ENCODE assay signal across 20 cellular contexts in genomic region chr10:78996449-78997129, GRCh38.
DNase-seq lines count a peak whose midpoint lies in the region; ATAC-seq and TF ChIP-seq lines count a peak whose summit lies in the region.
"Had no signal": no experiment of that assay in that cellular context is flagged by ENCODE, and none has a peak within 500 bp of the region (broad histone marks: within the 10 kb centered on the region; RNA-seq: fewer than 3 reads in every experiment).

No MANE protein-coding gene starts in this region.

- H2AK5ac ChIP-seq in IMR-90 (ENCODE audit: low read depth, low read length), result peak overlapping the region; percentile 23; the same call in 1 of the 2 replicates

- H3K27me3 ChIP-seq in BLaER1 (peaks cover 33% of the 10 kb centered on the region), IMR-90 (ENCODE audit: control insufficient read depth, insufficient read depth, low read length) (peaks cover 7% of the 10 kb centered on the region), gastroesophageal sphincter (no peaks in the 10 kb centered on the region), osteoblast (ENCODE audit: insufficient read depth, low read length) (peaks cover 3% of the 10 kb centered on the region)

- dilution Hi-C loops in IMR-90 (cut with HindIII; ENCODE audit: low sequenced_read_pairs, unreplicated experiment), result no loop called here

- H3K56ac ChIP-seq in IMR-90 (ENCODE audit: extremely low read depth, insufficient read depth, low read length), result no peak overlapping the region

- CTCF ChIA-PET in IMR-90 (lab: Yijun Ruan, JAX), result no interaction called here

- H4K20me1 ChIP-seq in BLaER1 (peaks cover 33% of the 10 kb centered on the region), IMR-90 (ENCODE audit: insufficient read depth, low read length) (no peaks in the 10 kb centered on the region), osteoblast (ENCODE audit: insufficient read depth, low read length) (no peaks in the 10 kb centered on the region)

- TF ChIP-seq CTCF in IMR-90 (conservative IDR thresholded peaks at IDR 0.05; ENCODE audit: low read depth, low read length) (no peak), gastroesophageal sphincter (IDR thresholded peaks at IDR 0.05) (no peak), osteoblast (IDR thresholded peaks at IDR 0.05; ENCODE audit: extremely low read depth, low read depth, low read length) (no peak), type B pancreatic cell (conservative IDR thresholded peaks at IDR 0.05) (no peak)

- H3K4me2 ChIP-seq in BLaER1, result peak overlapping the region; percentile 59
- H3K4me2 ChIP-seq in IMR-90 (ENCODE audit: low read depth, low read length), result no peak overlapping the region
- H3K4me2 ChIP-seq in osteoblast (ENCODE audit: insufficient read depth, low read length), result no peak overlapping the region
- H3K4me2 ChIP-seq: GM23338 had no signal

- no peak for TF ChIP-seq EP300 in gastroesophageal sphincter (IDR thresholded peaks at IDR 0.05)

- H3K27ac ChIP-seq in BLaER1, result no peak overlapping the region
- H3K27ac ChIP-seq in IMR-90 (ENCODE audit: insufficient read depth, low read length), result no peak overlapping the region
- no peak overlapping the region for H3K27ac ChIP-seq in gastroesophageal sphincter
- no peak overlapping the region for H3K27ac ChIP-seq in osteoblast (ENCODE audit: low read depth, low read length)
- H3K27ac ChIP-seq: HL-60 had no signal

- no peak for TF ChIP-seq RAD21 in IMR-90 (IDR thresholded peaks at IDR 0.05; ENCODE audit: low read length)

- no peak overlapping the region for H3K4me3 Mint-ChIP-seq in activated T-cell treated with anti-CD3 and anti-CD28 coated beads, Interleukin-2, amount 50 U/mL, for 4 hours
- no peak overlapping the region for H3K4me3 Mint-ChIP-seq in type B pancreatic cell
- H3K4me3 Mint-ChIP-seq: CD4-positive, alpha-beta T cell; GM23338 had no signal

- no peaks in the 10 kb centered on the region for H3K79me2 ChIP-seq in osteoblast (ENCODE audit: insufficient read depth, low read length)

- no peaks in the 10 kb centered on the region for H3K9me3 Mint-ChIP-seq in activated T-cell treated with anti-CD3 and anti-CD28 coated beads, Interleukin-2, amount 50 U/mL, for 4 hours
- no peaks in the 10 kb centered on the region for H3K9me3 Mint-ChIP-seq in type B pancreatic cell
- H3K9me3 Mint-ChIP-seq: CD4-positive, alpha-beta T cell; GM23338 had no signal

- H3K36me3 Mint-ChIP-seq in activated T-cell treated with anti-CD3 and anti-CD28 coated beads, Interleukin-2, amount 50 U/mL, for 4 hours (ENCODE audit: insufficient read depth), result no peaks in the 10 kb centered on the region
- no peaks in the 10 kb centered on the region for H3K36me3 Mint-ChIP-seq in type B pancreatic cell

- DNase-seq in IMR-90, result no peak
- DNase-seq in osteoblast (ENCODE audit: insufficient read length, low spot score, missing footprints), result peak; percentile 70
- DNase-seq in OCI-M1 (lab: John Stamatoyannopoulos, UW), result no peak
- no peak for DNase-seq in activated T-cell treated with anti-CD3 and anti-CD28 coated beads, Interleukin-2, amount 50 U/mL, for 4 hours
- DNase-seq in type B pancreatic cell (ENCODE audit: extremely low spot score, unreplicated experiment), result no peak
- no peak for DNase-seq in T-helper 1 cell
- DNase-seq: CD4-positive, alpha-beta T cell; DND-41; GF-D8; KG1; NCI-H1092 treated with DMSO at 0.1 percent for 48 hours; NCI-H1694 treated with DMSO at 0.1 percent for 48 hours; NCI-H446; NCI-H748 treated with DMSO at 0.1 percent for 48 hours had no signal

- no peak overlapping the region for H2BK5ac ChIP-seq in IMR-90 (ENCODE audit: low read depth, low read length, poor library complexity, severe bottlenecking)

- H3K9me3 ChIP-seq in BLaER1 (no peaks in the 10 kb centered on the region), IMR-90 (ENCODE audit: control insufficient read depth, insufficient read depth, low read length) (no peaks in the 10 kb centered on the region), gastroesophageal sphincter (no peaks in the 10 kb centered on the region), osteoblast (ENCODE audit: low read depth, low read length) (no peaks in the 10 kb centered on the region)

- no peak overlapping the region for H4K5ac ChIP-seq in IMR-90 (ENCODE audit: low read depth, low read length)

- no peaks in the 10 kb centered on the region for H3K79me1 ChIP-seq in IMR-90 (ENCODE audit: low read depth in 1 of 2, low read length in 2 of 2)

- peaks cover 8% of the 10 kb centered on the region for H3K4me1 Mint-ChIP-seq in activated T-cell treated with anti-CD3 and anti-CD28 coated beads, Interleukin-2, amount 50 U/mL, for 4 hours (ENCODE audit: low read depth)
- peaks cover 14% of the 10 kb centered on the region for H3K4me1 Mint-ChIP-seq in type B pancreatic cell (ENCODE audit: unreplicated experiment)

- peak overlapping the region; percentile 14; the same call in 1 of the 2 replicates for H3K4ac ChIP-seq in IMR-90 (ENCODE audit: low read depth, low read length)

- peak overlapping the region; percentile 47 for H2AK9ac ChIP-seq in IMR-90 (replicated peaks; ENCODE audit: low read depth, low read length, poor library complexity)

- H3K27ac Mint-ChIP-seq in type B pancreatic cell, result no peak overlapping the region
- H3K27ac Mint-ChIP-seq: CD4-positive, alpha-beta T cell; GM23338 had no signal

- no TSS peak for BruUV-seq in IMR-90 (replicated peaks; lab: Mats Ljungman, UMichigan)

- no peak overlapping the region for H3K23ac ChIP-seq in IMR-90 (ENCODE audit: low read depth, low read length)

- H4K91ac ChIP-seq in IMR-90 (ENCODE audit: insufficient read depth, low read depth, low read length), result no peak overlapping the region

- no peak overlapping the region for H3K14ac ChIP-seq in IMR-90 (replicated peaks; ENCODE audit: low read depth, low read length)

- H2BK15ac ChIP-seq in IMR-90 (ENCODE audit: low read depth, low read length), result no peak overlapping the region

- H3K36me3 ChIP-seq in BLaER1 (no peaks in the 10 kb centered on the region), IMR-90 (ENCODE audit: control insufficient read depth, insufficient read depth, low read length) (no peaks in the 10 kb centered on the region), gastroesophageal sphincter (no peaks in the 10 kb centered on the region), osteoblast (ENCODE audit: insufficient read depth, low read length) (no peaks in the 10 kb centered on the region)

- 100% methylated on average over 1 of the region's 12 CpGs; no CpG with 5 or more reads in 1 of the 2 experiments for WGBS in IMR-90 (ENCODE audit: extremely low coverage in 2 of 2, insufficient read length in 1 of 2), 2 experiments
- WGBS in gastroesophageal sphincter (ENCODE audit: low coverage in 1 of 2), 2 donors, result 97 to 100% methylated on average over 3 of the region's 12 CpGs

- no peak overlapping the region for H4K8ac ChIP-seq in IMR-90 (ENCODE audit: low read depth in 2 of 2, low read length in 2 of 2)

- H3K27me3 Mint-ChIP-seq in activated T-cell treated with anti-CD3 and anti-CD28 coated beads, Interleukin-2, amount 50 U/mL, for 4 hours (ENCODE audit: low read depth), result no peaks in the 10 kb centered on the region
- H3K27me3 Mint-ChIP-seq in type B pancreatic cell, result peaks cover 4% of the 10 kb centered on the region
- H3K27me3 Mint-ChIP-seq: CD4-positive, alpha-beta T cell had no signal

- intact Hi-C loops in IMR-90 (cut with micrococcal nuclease), result no loop called here

- POLR2A ChIA-PET in IMR-90 (lab: Charles Lee; ENCODE audit: unreplicated experiment), result interaction anchor here (0.5 kb wide), 1 partner anchor 71 kb away, joined by 14 read pairs; no protein-coding TSS in a partner anchor

- H3K9ac ChIP-seq in BLaER1 (no peak overlapping the region), IMR-90 (ENCODE audit: low read depth, low read length) (no peak overlapping the region)

- no peak overlapping the region; the same call in 1 of the 2 replicates for H2BK20ac ChIP-seq in IMR-90 (ENCODE audit: low read depth, low read length)

- no peak overlapping the region for H3K4me3 ChIP-seq in BLaER1
- H3K4me3 ChIP-seq in IMR-90 (ENCODE audit: insufficient read depth, low read depth, low read length), result no peak overlapping the region
- no peak overlapping the region for H3K4me3 ChIP-seq in gastroesophageal sphincter
- H3K4me3 ChIP-seq in osteoblast (ENCODE audit: insufficient read depth, low read length), result no peak overlapping the region
- H3K4me3 ChIP-seq: GM23338 had no signal

- no peak overlapping the region for H2BK120ac ChIP-seq in IMR-90 (ENCODE audit: low read depth, low read length)

- H2AFZ ChIP-seq in IMR-90 (replicated peaks; ENCODE audit: low read length, poor library complexity), result peak overlapping the region; percentile 37
- H2AFZ ChIP-seq in osteoblast (ENCODE audit: low read length), result no peak overlapping the region
- H2AFZ ChIP-seq: GM23338 had no signal

- no peak overlapping the region for H3K18ac ChIP-seq in IMR-90 (ENCODE audit: low read depth, low read length)

- no peak for ATAC-seq in IMR-90 (ENCODE audit: low read depth)
- ATAC-seq in gastroesophageal sphincter, result peak; percentile 70
- no peak for ATAC-seq in activated T-cell treated with anti-CD3 and anti-CD28 coated beads, Interleukin-2, amount 50 U/mL, for 4 hours
- ATAC-seq: GM23338, Panc1, Right ventricle myocardium inferior had no signal

- H3K4me1 ChIP-seq in BLaER1 (peaks cover 55% of the 10 kb centered on the region), IMR-90 (ENCODE audit: control insufficient read depth, insufficient read depth, low read length) (peaks cover 12% of the 10 kb centered on the region; the same call in 1 of the 2 replicates), gastroesophageal sphincter (peaks cover 0 to 4% (median 0%) of the 10 kb centered on the region in 3 donors), osteoblast (ENCODE audit: insufficient read depth, low read length) (peaks cover 6% of the 10 kb centered on the region)

- in situ Hi-C loops in IMR-90 (cut with MboI; ENCODE audit: low sequenced_read_pairs), result no loop called here

- TF ChIP-seq POLR2A in IMR-90 (IDR thresholded peaks at IDR 0.05; ENCODE audit: low read depth, low read length) (no peak), gastroesophageal sphincter (IDR thresholded peaks at IDR 0.05) (no peak)

- peaks cover 12% of the 10 kb centered on the region; the same call in 1 of the 2 replicates for H3K9me1 ChIP-seq in IMR-90 (ENCODE audit: insufficient read depth, low read length)

TF ChIP-seq in IMR-90, 13 proteins besides CTCF, POLR2A, EP300 and RAD21:
- no peak for TF ChIP-seq SMC3 (IDR thresholded peaks at IDR 0.05; ENCODE audit: low read depth, low read length)
- TF ChIP-seq MAFK (IDR thresholded peaks at IDR 0.05; ENCODE audit: low read depth, low read length), result no peak
